Comparison of ENCODE assay signal across 1 cellular context in the genomic region with DNA sequence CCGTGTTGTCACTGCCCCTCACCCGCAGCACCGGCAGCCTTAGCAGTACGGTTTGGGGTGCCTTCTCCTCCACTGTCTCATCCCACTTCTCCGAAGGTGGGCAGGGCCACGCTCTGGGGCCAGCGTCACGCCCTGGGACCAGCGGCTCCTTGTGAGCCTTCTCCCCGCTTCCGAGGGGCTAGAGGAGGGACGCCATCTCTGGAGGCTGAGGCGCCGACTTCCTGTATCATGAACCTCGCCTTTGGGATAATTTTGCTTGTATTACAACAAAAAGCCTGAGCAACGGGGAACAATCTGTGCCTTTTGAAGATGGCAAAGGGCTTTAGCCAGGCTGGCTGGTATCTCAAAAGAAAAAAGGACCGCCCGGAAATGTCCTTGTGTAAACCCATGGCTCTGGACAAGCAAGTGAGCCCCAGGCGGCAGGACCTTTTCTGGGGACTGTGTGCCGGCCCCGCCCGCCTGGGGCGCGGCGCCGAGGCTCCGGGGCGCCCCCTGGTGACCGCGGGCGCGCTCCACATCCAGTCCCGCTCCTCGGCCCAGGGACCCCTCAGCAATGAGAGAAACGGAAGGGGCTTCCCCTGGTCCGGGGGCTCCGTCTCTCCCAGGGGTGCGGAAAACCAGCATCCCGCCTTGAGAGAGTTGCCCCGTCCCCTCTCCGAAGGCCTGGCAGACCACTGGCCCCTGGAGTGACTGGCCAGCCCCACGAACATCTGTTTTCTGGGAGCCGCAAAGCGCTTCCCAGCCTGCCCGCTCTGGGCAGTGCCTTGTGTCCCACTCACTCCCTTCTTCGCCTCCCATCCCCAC.
A peak's percentile ranks its signal among the peaks of the same experiment; 100 is the strongest.
TF ChIP-seq lines count a peak whose summit lies in the region.

No MANE protein-coding gene starts in this region.

TF ChIP-seq in HepG2, 621 proteins besides CTCF, POLR2A, EP300 and RAD21 (continued from another document and continues in another):
- TF ChIP-seq KDM2A (CRISPR knock-in tag; IDR thresholded peaks at IDR 0.05; ENCODE audit: borderline replicate concordance, low read depth): peak; percentile 70
- TF ChIP-seq ZNF205 (CRISPR knock-in tag; IDR thresholded peaks at IDR 0.05): no peak
- peak; percentile 63 for TF ChIP-seq TCF7 (IDR thresholded peaks at IDR 0.05; ENCODE audit: low read depth)
- peak; percentile 29; the same call in 1 of the 2 replicates for TF ChIP-seq ZNF614 (CRISPR knock-in tag; IDR thresholded peaks at IDR 0.05; ENCODE audit: borderline replicate concordance)
- 0 out of 2 replicates have a peak, but pooled peaks have one; percentile 19 for TF ChIP-seq ZNF670 (CRISPR knock-in tag; IDR thresholded peaks at IDR 0.05; ENCODE audit: borderline replicate concordance)
- no peak for TF ChIP-seq TFE3 (CRISPR knock-in tag; IDR thresholded peaks at IDR 0.05)
- no peak for TF ChIP-seq TMF1 (CRISPR knock-in tag; IDR thresholded peaks at IDR 0.05; ENCODE audit: low read depth)
- no peak for TF ChIP-seq SRSF1 (optimal IDR thresholded peaks at IDR 0.05; ENCODE audit: low read depth, low read length)
- no peak for TF ChIP-seq ZNF430 (CRISPR knock-in tag; IDR thresholded peaks at IDR 0.05)
- no peak for TF ChIP-seq ZNF441 (CRISPR knock-in tag; IDR thresholded peaks at IDR 0.05; ENCODE audit: borderline replicate concordance)
- no peak for TF ChIP-seq CHCHD3 (CRISPR knock-in tag; IDR thresholded peaks at IDR 0.05)
- no peak; the same call in 1 of the 2 replicates for TF ChIP-seq GATAD2A (CRISPR knock-in tag; IDR thresholded peaks at IDR 0.05)
- TF ChIP-seq ZNF230 (CRISPR knock-in tag; IDR thresholded peaks at IDR 0.05): no peak
- no peak for TF ChIP-seq U2AF2 (IDR thresholded peaks at IDR 0.05; ENCODE audit: low read depth, low read length)
- TF ChIP-seq SRF (IDR thresholded peaks at IDR 0.05; ENCODE audit: low read depth, low read length): no peak
- TF ChIP-seq ZNF577 (CRISPR knock-in tag; IDR thresholded peaks at IDR 0.05; ENCODE audit: borderline replicate concordance, low read depth): no peak
- no peak for TF ChIP-seq ZNF777 (CRISPR knock-in tag; IDR thresholded peaks at IDR 0.05)
- 0 out of 2 replicates have a peak, but pooled peaks have one; percentile 21 for TF ChIP-seq ZSCAN25 (CRISPR knock-in tag; IDR thresholded peaks at IDR 0.05)
- TF ChIP-seq, protein P1, sequence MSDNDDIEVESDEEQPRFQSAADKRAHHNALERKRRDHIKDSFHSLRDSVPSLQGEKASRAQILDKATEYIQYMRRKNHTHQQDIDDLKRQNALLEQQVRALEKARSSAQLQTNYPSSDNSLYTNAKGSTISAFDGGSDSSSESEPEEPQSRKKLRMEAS (IDR thresholded peaks at IDR 0.05): no peak
- TF ChIP-seq CENPX (CRISPR knock-in tag; IDR thresholded peaks at IDR 0.05): no peak
- 0 out of 2 replicates have a peak, but pooled peaks have one; percentile 6 for TF ChIP-seq FOSL2 (CRISPR knock-in tag; IDR thresholded peaks at IDR 0.05)
- peak; percentile 36; the same call in 1 of the 2 replicates for TF ChIP-seq HNF1B (CRISPR knock-in tag; IDR thresholded peaks at IDR 0.05)
- no peak for TF ChIP-seq ZNF512 (CRISPR knock-in tag; IDR thresholded peaks at IDR 0.05)
- no peak for TF ChIP-seq ZNF567 (CRISPR knock-in tag; IDR thresholded peaks at IDR 0.05; ENCODE audit: borderline replicate concordance)
- no peak for TF ChIP-seq NPAS2 (CRISPR knock-in tag; IDR thresholded peaks at IDR 0.05; ENCODE audit: borderline replicate concordance)
- TF ChIP-seq TCF7L2 (IDR thresholded peaks at IDR 0.05; ENCODE audit: low read depth, low read length): no peak
- no peak for TF ChIP-seq ZNF549 (CRISPR knock-in tag; IDR thresholded peaks at IDR 0.05)
- no peak for TF ChIP-seq FOXK1 (CRISPR knock-in tag; IDR thresholded peaks at IDR 0.05; ENCODE audit: borderline replicate concordance, low read depth)
- no peak for TF ChIP-seq SKI (IDR thresholded peaks at IDR 0.05; ENCODE audit: partially characterized antibody)
- TF ChIP-seq ZBTB38 (CRISPR knock-in tag; IDR thresholded peaks at IDR 0.05): peak; percentile 65
- TF ChIP-seq, protein P2, sequence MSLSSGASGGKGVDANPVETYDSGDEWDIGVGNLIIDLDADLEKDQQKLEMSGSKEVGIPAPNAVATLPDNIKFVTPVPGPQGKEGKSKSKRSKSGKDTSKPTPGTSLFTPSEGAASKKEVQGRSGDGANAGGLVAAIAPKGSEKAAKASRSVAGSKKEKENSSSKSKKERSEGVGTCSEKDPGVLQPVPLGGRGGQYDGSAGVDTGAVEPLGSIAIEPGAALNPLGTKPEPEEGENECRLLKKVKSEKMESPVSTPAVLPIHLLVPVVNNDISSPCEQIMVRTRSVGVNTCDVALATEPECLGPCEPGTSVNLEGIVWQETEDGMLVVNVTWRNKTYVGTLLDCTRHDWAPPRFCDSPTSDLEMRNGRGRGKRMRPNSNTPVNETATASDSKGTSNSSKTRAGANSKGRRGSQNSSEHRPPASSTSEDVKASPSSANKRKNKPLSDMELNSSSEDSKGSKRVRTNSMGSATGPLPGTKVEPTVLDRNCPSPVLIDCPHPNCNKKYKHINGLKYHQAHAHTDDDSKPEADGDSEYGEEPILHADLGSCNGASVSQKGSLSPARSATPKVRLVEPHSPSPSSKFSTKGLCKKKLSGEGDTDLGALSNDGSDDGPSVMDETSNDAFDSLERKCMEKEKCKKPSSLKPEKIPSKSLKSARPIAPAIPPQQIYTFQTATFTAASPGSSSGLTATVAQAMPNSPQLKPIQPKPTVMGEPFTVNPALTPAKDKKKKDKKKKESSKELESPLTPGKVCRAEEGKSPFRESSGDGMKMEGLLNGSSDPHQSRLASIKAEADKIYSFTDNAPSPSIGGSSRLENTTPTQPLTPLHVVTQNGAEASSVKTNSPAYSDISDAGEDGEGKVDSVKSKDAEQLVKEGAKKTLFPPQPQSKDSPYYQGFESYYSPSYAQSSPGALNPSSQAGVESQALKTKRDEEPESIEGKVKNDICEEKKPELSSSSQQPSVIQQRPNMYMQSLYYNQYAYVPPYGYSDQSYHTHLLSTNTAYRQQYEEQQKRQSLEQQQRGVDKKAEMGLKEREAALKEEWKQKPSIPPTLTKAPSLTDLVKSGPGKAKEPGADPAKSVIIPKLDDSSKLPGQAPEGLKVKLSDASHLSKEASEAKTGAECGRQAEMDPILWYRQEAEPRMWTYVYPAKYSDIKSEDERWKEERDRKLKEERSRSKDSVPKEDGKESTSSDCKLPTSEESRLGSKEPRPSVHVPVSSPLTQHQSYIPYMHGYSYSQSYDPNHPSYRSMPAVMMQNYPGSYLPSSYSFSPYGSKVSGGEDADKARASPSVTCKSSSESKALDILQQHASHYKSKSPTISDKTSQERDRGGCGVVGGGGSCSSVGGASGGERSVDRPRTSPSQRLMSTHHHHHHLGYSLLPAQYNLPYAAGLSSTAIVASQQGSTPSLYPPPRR (CRISPR knock-in tag; IDR thresholded peaks at IDR 0.05; ENCODE audit: borderline replicate concordance): no peak
- TF ChIP-seq ZFP36L2 (CRISPR knock-in tag; IDR thresholded peaks at IDR 0.05): no peak
- 0 out of 2 replicates have a peak, but pooled peaks have one; percentile 44 for TF ChIP-seq TEAD2 (CRISPR knock-in tag; IDR thresholded peaks at IDR 0.05)
- TF ChIP-seq RFX5 (IDR thresholded peaks at IDR 0.05; ENCODE audit: low read depth, low read length): no peak
- no peak for TF ChIP-seq ZBTB20 (CRISPR knock-in tag; IDR thresholded peaks at IDR 0.05; ENCODE audit: borderline replicate concordance, low read depth)
- no peak; a peak in 1 of 4 replicates for TF ChIP-seq KLF16 (CRISPR knock-in tag; IDR thresholded peaks at IDR 0.05)
- no peak for TF ChIP-seq MLLT10 (CRISPR knock-in tag; IDR thresholded peaks at IDR 0.05)
- no peak for TF ChIP-seq HNF4G (IDR thresholded peaks at IDR 0.05; ENCODE audit: borderline replicate concordance, low read depth, low read length)
- TF ChIP-seq HNF4G (CRISPR knock-in tag; IDR thresholded peaks at IDR 0.05; ENCODE audit: borderline replicate concordance, low read depth): no peak; the same call in 1 of the 2 replicates
- peak; percentile 83; the same call in 1 of the 2 replicates for TF ChIP-seq AKAP8 (CRISPR knock-in tag; IDR thresholded peaks at IDR 0.05)
- no peak for TF ChIP-seq MED13 (CRISPR knock-in tag; IDR thresholded peaks at IDR 0.05)
- peak; percentile 72; the same call in 1 of the 2 replicates for TF ChIP-seq ZSCAN31 (CRISPR knock-in tag; IDR thresholded peaks at IDR 0.05; ENCODE audit: low read depth)
- no peak for TF ChIP-seq ZNF570 (CRISPR knock-in tag; IDR thresholded peaks at IDR 0.05; ENCODE audit: borderline replicate concordance)
- TF ChIP-seq POLR2G (IDR thresholded peaks at IDR 0.05; ENCODE audit: low read depth, low read length): peak; percentile 46
- peak; percentile 82; the same call in 1 of the 2 replicates for TF ChIP-seq ETV5 (CRISPR knock-in tag; IDR thresholded peaks at IDR 0.05; ENCODE audit: borderline replicate concordance)
- TF ChIP-seq SP5 (CRISPR knock-in tag; IDR thresholded peaks at IDR 0.05; ENCODE audit: borderline replicate concordance, low read depth): 0 out of 2 replicates have a peak, but pooled peaks have one; percentile 24
- TF ChIP-seq, protein P3, sequence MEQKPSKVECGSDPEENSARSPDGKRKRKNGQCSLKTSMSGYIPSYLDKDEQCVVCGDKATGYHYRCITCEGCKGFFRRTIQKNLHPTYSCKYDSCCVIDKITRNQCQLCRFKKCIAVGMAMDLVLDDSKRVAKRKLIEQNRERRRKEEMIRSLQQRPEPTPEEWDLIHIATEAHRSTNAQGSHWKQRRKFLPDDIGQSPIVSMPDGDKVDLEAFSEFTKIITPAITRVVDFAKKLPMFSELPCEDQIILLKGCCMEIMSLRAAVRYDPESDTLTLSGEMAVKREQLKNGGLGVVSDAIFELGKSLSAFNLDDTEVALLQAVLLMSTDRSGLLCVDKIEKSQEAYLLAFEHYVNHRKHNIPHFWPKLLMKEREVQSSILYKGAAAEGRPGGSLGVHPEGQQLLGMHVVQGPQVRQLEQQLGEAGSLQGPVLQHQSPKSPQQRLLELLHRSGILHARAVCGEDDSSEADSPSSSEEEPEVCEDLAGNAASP (CRISPR knock-in tag; IDR thresholded peaks at IDR 0.05; ENCODE audit: borderline replicate concordance): peak; percentile 75; the same call in 1 of the 2 replicates
- no peak for TF ChIP-seq CSRNP2 (CRISPR knock-in tag; conservative IDR thresholded peaks at IDR 0.05; ENCODE audit: low read depth)
- TF ChIP-seq NFATC3 (CRISPR knock-in tag; IDR thresholded peaks at IDR 0.05): no peak
- TF ChIP-seq STAG1 (CRISPR knock-in tag; IDR thresholded peaks at IDR 0.05): peak; percentile 78
- TF ChIP-seq, protein P4, sequence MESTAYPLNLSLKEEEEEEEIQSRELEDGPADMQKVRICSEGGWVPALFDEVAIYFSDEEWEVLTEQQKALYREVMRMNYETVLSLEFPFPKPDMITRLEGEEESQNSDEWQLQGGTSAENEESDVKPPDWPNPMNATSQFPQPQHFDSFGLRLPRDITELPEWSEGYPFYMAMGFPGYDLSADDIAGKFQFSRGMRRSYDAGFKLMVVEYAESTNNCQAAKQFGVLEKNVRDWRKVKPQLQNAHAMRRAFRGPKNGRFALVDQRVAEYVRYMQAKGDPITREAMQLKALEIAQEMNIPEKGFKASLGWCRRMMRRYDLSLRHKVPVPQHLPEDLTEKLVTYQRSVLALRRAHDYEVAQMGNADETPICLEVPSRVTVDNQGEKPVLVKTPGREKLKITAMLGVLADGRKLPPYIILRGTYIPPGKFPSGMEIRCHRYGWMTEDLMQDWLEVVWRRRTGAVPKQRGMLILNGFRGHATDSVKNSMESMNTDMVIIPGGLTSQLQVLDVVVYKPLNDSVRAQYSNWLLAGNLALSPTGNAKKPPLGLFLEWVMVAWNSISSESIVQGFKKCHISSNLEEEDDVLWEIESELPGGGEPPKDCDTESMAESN (CRISPR knock-in tag; conservative IDR thresholded peaks at IDR 0.05): no peak; the same call in 1 of the 2 replicates
- 0 out of 2 replicates have a peak, but pooled peaks have one; percentile 41 for TF ChIP-seq CHD2 (IDR thresholded peaks at IDR 0.05; ENCODE audit: low read depth, low read length)
